ENCODE assay signal across 18 cellular contexts in genomic region chr5:98292496-98292895, GRCh38.
"Had no signal": no experiment of that assay in that cellular context is flagged by ENCODE, and none has a peak within 500 bp of the region (broad histone marks: within the 10 kb centered on the region; RNA-seq: fewer than 3 reads in every experiment).

No MANE protein-coding gene starts in this region.

- H3K36me3 ChIP-seq: neutrophil, right atrium auricular region had no signal

- FAIRE-seq: small intestine had no signal

- H3K27ac Mint-ChIP-seq: activated CD8-positive, alpha-beta T cell treated with anti-CD3 and anti-CD28 coated beads for 36 hours; activated naive CD4-positive, alpha-beta T cell treated with anti-CD3 and anti-CD28 coated beads for 36 hours; activated T-helper 1 cell treated with anti-CD3 and anti-CD28 coated beads, Interleukin-12 subunit alpha, Interleukin-12 subunit beta, Interleukin-2, Interleukin-4 antibody, amounts not matched to agents 30 ng/mL and 10 ng/mL and 1 ng/mL, durations not matched to agents 14 hours and 24 hours and 36 hours; dendritic cell treated with granulocyte-macrophage colony-stimulating factor and Interleukin-4, amounts not matched to agents 40 ng/mL and 50 ng/mL, for 4 days; naive B cell; stimulated activated memory B cell treated with anti-CD40 and anti-IgM and Interleukin-4, amounts not matched to agents 10 μg/mL and 1 μg/mL and 100 μg/mL, for 72 hours had no signal

- H3K4me1 Mint-ChIP-seq: naive B cell; stimulated activated memory B cell treated with anti-CD40 and anti-IgM and Interleukin-4, amounts not matched to agents 10 μg/mL and 1 μg/mL and 100 μg/mL, for 72 hours had no signal

- DNase-seq: activated CD4-positive, alpha-beta T cell treated with anti-CD3 and anti-CD28 coated beads for 4 hours; activated CD8-positive, alpha-beta memory T cell treated with anti-CD3 and anti-CD28 coated beads, Interleukin-2, amount 50 U/mL, for 48 hours; activated CD8-positive, alpha-beta T cell treated with anti-CD3 and anti-CD28 coated beads for 36 hours; activated naive CD4-positive, alpha-beta T cell treated with anti-CD3 and anti-CD28 coated beads for 36 hours; erythroblast; glutamatergic neuron; left cardiac atrium; naive B cell; posterior cingulate gyrus; small intestine; substantia nigra; T-helper 1 cell had no signal

- H3K4me1 ChIP-seq: right atrium auricular region had no signal

- ATAC-seq: activated CD8-positive, alpha-beta T cell treated with anti-CD3 and anti-CD28 coated beads for 36 hours; left cardiac atrium; stimulated activated memory B cell treated with anti-CD40 and anti-IgM and Interleukin-4, amounts not matched to agents 10 μg/mL and 1 μg/mL and 100 μg/mL, for 72 hours had no signal

- H3K4me3 Mint-ChIP-seq: activated CD8-positive, alpha-beta T cell treated with anti-CD3 and anti-CD28 coated beads for 36 hours; activated naive CD4-positive, alpha-beta T cell treated with anti-CD3 and anti-CD28 coated beads for 36 hours; activated T-helper 1 cell treated with anti-CD3 and anti-CD28 coated beads, Interleukin-12 subunit alpha, Interleukin-12 subunit beta, Interleukin-2, Interleukin-4 antibody, amounts not matched to agents 30 ng/mL and 10 ng/mL and 1 ng/mL, durations not matched to agents 14 hours and 24 hours and 36 hours; dendritic cell treated with granulocyte-macrophage colony-stimulating factor and Interleukin-4, amounts not matched to agents 40 ng/mL and 50 ng/mL, for 4 days; naive B cell; stimulated activated memory B cell treated with anti-CD40 and anti-IgM and Interleukin-4, amounts not matched to agents 10 μg/mL and 1 μg/mL and 100 μg/mL, for 72 hours had no signal

- H3K27me3 ChIP-seq: neutrophil, right atrium auricular region had no signal

- H3K4me3 ChIP-seq: lung, right atrium auricular region had no signal

- H3K27me3 Mint-ChIP-seq: activated CD8-positive, alpha-beta T cell treated with anti-CD3 and anti-CD28 coated beads for 36 hours; dendritic cell treated with granulocyte-macrophage colony-stimulating factor and Interleukin-4, amounts not matched to agents 40 ng/mL and 50 ng/mL, for 4 days; naive B cell; stimulated activated memory B cell treated with anti-CD40 and anti-IgM and Interleukin-4, amounts not matched to agents 10 μg/mL and 1 μg/mL and 100 μg/mL, for 72 hours had no signal

- H3K9me3 ChIP-seq: neutrophil, right atrium auricular region had no signal

- H3K9me3 Mint-ChIP-seq: activated CD8-positive, alpha-beta T cell treated with anti-CD3 and anti-CD28 coated beads for 36 hours; activated naive CD4-positive, alpha-beta T cell treated with anti-CD3 and anti-CD28 coated beads for 36 hours; activated T-helper 1 cell treated with anti-CD3 and anti-CD28 coated beads, Interleukin-12 subunit alpha, Interleukin-12 subunit beta, Interleukin-2, Interleukin-4 antibody, amounts not matched to agents 30 ng/mL and 10 ng/mL and 1 ng/mL, durations not matched to agents 14 hours and 24 hours and 36 hours; dendritic cell treated with granulocyte-macrophage colony-stimulating factor and Interleukin-4, amounts not matched to agents 40 ng/mL and 50 ng/mL, for 4 days; naive B cell; stimulated activated memory B cell treated with anti-CD40 and anti-IgM and Interleukin-4, amounts not matched to agents 10 μg/mL and 1 μg/mL and 100 μg/mL, for 72 hours had no signal

- H3K36me3 Mint-ChIP-seq: naive B cell; stimulated activated memory B cell treated with anti-CD40 and anti-IgM and Interleukin-4, amounts not matched to agents 10 μg/mL and 1 μg/mL and 100 μg/mL, for 72 hours had no signal

- H3K27ac ChIP-seq: neutrophil, right atrium auricular region had no signal
